ENCODE assay signal across 1 cellular context in the genomic region with DNA sequence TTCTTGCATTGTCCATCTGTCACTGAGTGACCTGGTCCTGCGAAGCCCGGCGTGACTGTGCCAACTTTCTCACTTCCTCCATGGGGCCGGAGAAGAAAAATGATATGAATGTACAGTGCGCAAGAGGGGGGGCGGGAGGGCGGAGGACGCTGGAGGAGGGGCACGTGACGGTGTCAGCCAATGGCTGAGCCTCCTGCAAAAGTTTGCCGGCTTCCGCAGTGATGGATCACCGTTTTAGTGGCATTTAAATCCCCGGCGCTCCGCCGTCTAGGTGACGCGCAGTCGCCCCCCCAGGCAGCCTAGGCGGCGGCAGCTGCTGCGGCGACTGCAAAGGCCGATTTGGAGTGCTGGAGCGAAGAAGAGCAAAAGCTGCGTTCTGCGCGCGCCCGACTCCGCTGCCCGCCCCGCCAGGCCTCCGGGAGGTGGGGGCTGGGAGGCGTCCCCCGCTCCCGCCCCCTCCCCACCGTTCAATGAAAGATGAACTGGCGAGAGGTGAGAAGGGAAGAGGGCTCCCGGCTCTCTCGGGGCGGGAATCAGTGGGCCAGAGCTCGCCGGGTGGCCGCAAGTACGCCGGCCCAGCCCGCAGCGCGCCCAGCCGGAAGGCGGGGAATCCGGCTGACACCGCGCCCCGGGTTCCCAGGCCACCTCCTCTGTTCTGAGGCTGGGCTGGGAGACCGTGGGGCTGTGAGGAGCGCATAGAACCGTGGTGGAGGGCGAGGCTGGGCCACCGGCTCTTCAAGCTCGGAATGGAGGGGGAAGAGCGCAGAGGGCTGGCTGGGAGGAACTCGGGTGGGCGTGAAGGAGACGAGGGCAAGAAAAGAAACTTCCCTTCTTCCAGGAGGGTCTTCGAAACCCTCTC.
TF ChIP-seq lines count a peak whose summit lies in the region.

A gene (minus strand): TSS at position 104 of the 859 bp plus-strand sequence. CDS start 88 bp downstream, at position 16.

TF ChIP-seq in SK-N-SH treated with all-trans-retinoic acid at 6 μM for 48 hours, 23 proteins besides CTCF, POLR2A, EP300 and RAD21 (continued from another document):
- TF ChIP-seq, protein P1, sequence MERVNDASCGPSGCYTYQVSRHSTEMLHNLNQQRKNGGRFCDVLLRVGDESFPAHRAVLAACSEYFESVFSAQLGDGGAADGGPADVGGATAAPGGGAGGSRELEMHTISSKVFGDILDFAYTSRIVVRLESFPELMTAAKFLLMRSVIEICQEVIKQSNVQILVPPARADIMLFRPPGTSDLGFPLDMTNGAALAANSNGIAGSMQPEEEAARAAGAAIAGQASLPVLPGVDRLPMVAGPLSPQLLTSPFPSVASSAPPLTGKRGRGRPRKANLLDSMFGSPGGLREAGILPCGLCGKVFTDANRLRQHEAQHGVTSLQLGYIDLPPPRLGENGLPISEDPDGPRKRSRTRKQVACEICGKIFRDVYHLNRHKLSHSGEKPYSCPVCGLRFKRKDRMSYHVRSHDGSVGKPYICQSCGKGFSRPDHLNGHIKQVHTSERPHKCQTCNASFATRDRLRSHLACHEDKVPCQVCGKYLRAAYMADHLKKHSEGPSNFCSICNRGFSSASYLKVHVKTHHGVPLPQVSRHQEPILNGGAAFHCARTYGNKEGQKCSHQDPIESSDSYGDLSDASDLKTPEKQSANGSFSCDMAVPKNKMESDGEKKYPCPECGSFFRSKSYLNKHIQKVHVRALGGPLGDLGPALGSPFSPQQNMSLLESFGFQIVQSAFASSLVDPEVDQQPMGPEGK (CRISPR knock-in tag; IDR thresholded peaks at IDR 0.05; ENCODE audit: borderline replicate concordance), result no peak
- TF ChIP-seq ZC3H10 (CRISPR knock-in tag; IDR thresholded peaks at IDR 0.05) (no peak), ESRRG (CRISPR knock-in tag; IDR thresholded peaks at IDR 0.05) (no peak), ZFP3 (CRISPR knock-in tag; IDR thresholded peaks at IDR 0.05) (no peak), ARNTL (CRISPR knock-in tag; IDR thresholded peaks at IDR 0.05; ENCODE audit: borderline replicate concordance, low read depth) (no peak)
